1 cellular context compared by ENCODE assay signal in genomic region chr1:110495926-110496600, GRCh38.
A peak's percentile ranks its signal among the peaks of the same experiment; 100 is the strongest.
TF ChIP-seq lines count a peak whose summit lies in the region.

No MANE protein-coding gene starts in this region.

TF ChIP-seq in HEK293, 187 proteins besides CTCF, POLR2A, EP300 and RAD21 (continued from another document):
- TF ChIP-seq ZSCAN4 (tag by site-specific recombination; IDR thresholded peaks at IDR 0.05): no peak
- TF ChIP-seq SCRT1 (tag by site-specific recombination; IDR thresholded peaks at IDR 0.05; ENCODE audit: borderline replicate concordance): peak; percentile 89
- TF ChIP-seq ZSCAN30 (tag by site-specific recombination; IDR thresholded peaks at IDR 0.05): peak; percentile 50
- TF ChIP-seq SCRT2 (tag by site-specific recombination; IDR thresholded peaks at IDR 0.05): peak; percentile 97
- TF ChIP-seq ZNF10 (tag by site-specific recombination; IDR thresholded peaks at IDR 0.05): 0 out of 2 replicates have a peak, but pooled peaks have one; percentile 37
- peak; percentile 100 for TF ChIP-seq ZNF654 (tag by site-specific recombination; IDR thresholded peaks at IDR 0.05; ENCODE audit: low read depth)
- TF ChIP-seq SP7 (tag by site-specific recombination; IDR thresholded peaks at IDR 0.05): 0 out of 2 replicates have a peak, but pooled peaks have one; percentile 21
- no peak for TF ChIP-seq ZNF488 (tag by site-specific recombination; IDR thresholded peaks at IDR 0.05)
